In the genomic region with DNA sequence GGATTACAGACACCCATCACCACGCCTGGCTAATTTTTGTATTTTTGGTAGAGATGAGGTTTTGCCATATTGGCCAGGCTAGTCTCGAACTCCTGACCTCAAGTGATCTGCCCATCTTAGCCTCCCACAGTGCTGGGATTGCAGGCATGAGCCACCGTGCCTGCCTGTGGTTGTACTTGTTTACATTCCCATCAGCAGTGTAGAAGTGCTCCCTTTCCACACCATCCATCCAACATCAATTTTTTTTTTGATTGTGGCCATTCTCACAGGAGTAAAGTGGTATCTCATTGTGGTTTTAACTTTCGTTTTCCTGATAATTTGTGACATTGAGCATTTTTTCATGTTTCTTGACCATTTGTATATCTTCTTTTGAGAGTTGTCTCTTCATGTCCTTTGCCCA, we compare ENCODE assay signal across 13 cellular contexts.
DNase-seq lines count a peak whose midpoint lies in the region; ATAC-seq lines count a peak whose summit lies in the region.
"Had no signal": no experiment of that assay in that cellular context is flagged by ENCODE, and none has a peak within 500 bp of the region (broad histone marks: within the 10 kb centered on the region; RNA-seq: fewer than 3 reads in every experiment).

No MANE protein-coding gene starts in this region.

- peak; percentile 71 for DNase-seq in M059J (ENCODE audit: low read depth)
- peak; percentile 84 for DNase-seq in amniotic epithelial cell (ENCODE audit: low read depth)
- peak; percentile 52 for DNase-seq in fibroblast of peridontal ligament (ENCODE audit: extremely low read depth)
- DNase-seq in iPS-NIHi7 (ENCODE audit: extremely low spot score), result no peak
- no peak for DNase-seq in SKM-1 (lab: John Stamatoyannopoulos, UW; ENCODE audit: unreplicated experiment)
- DNase-seq: 8988T; CD4-positive, alpha-beta memory T cell; DMS153; DMS79; GDM1; GOT3 had no signal

- ATAC-seq in GM21423 (IDR thresholded peaks at IDR 0.05; ENCODE audit: unreplicated experiment), result no peak
- ATAC-seq in GM21737 (IDR thresholded peaks at IDR 0.05; ENCODE audit: unreplicated experiment), result no peak

Comparison
In these comparisons a context has a peak if more than half of its experiments do, and no peak if none do; other contexts are left out.
1. DNase-seq: peak in M059J (single experiment), amniotic epithelial cell (single experiment) and fibroblast of peridontal ligament (single experiment); none in iPS-NIHi7 (single experiment) and SKM-1 (single experiment).